8 cellular contexts compared by ENCODE assay signal in the genomic region with DNA sequence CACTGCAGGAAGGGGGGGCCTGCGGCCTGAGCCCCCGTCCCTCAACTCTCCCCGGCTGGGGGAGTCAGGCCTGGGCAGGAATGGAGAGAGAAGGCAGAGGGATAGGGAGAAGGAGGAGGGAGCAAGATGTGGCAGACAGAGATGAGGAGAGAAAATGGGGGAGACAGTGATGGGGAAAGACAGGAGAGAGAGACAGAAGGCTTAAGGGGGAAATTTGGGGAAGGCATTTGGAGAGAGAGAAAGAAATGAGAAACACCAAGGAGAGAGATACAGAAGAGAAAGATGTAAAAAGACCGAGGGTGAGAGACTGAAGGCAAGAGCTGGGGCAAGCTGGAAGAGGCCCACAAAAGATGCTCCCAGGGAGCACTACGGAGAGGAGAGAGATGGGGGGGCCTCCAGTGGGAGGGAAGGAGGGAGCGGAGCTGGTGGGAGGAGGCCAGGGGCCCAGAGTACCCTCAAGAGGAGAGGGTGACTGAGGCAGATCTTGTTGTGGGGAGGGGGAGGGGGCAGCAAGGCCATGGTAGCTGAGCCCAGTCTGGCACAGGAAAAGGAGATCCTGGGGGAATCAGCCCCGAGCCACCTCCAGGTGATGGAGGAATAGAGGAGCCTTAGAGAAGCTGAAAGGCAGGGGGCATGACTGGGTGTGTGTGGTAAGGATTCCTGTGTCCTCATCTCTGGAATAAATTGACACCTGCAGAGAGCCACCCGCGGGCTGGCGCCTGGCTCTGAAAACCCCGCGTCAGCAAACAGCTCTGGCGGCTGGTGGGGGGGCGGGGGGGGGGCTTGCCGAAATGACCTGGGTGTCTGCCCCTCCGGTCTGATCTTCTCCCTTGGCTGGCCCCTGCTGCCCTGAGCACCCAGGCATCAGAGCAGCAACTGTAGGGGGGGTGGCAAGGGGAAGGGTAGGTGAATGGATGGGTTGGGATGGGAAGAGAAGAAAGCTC. TPM values are rescaled to one million over a fixed set of nuclear protein-coding genes. Genes with fewer than 3 reads are reported as not detected.
DNase-seq lines count a peak whose midpoint lies in the region; ATAC-seq and TF ChIP-seq lines count a peak whose summit lies in the region.

No MANE protein-coding gene starts in this region.

- CTCF ChIA-PET in HEK293T (lab: Yijun Ruan, JAX) = interaction anchor here (1.2 kb wide), 1 partner anchor 51 kb away, joined by 3 read pairs; a partner anchor contains a TSS

- H3K27ac Mint-ChIP-seq in T-helper 17 cell = peak overlapping the region; percentile 78

- POLR2A ChIA-PET in HEK293T (lab: Yijun Ruan, JAX) = interaction anchor here (0.6 to 2.7 kb wide), 5 partner anchors 12 to 181 kb away, joined by 3 to 9 read pairs (median 3); a partner anchor contains a TSS

- no peaks in the 10 kb centered on the region for H3K9me3 ChIP-seq in T-helper 17 cell (ENCODE audit: control insufficient read depth, low read length, poor library complexity, severe bottlenecking)

- H3K4me1 Mint-ChIP-seq in T-helper 17 cell = peaks cover 25% of the 10 kb centered on the region

- H3K36me3 Mint-ChIP-seq in T-helper 17 cell (ENCODE audit: low read depth) = peaks cover 2% of the 10 kb centered on the region

- H3K27me3 Mint-ChIP-seq in T-helper 17 cell = no peaks in the 10 kb centered on the region

- no peak for ATAC-seq in T-helper 17 cell
- no peak for ATAC-seq in HG03571 (IDR thresholded peaks at IDR 0.05; ENCODE audit: unreplicated experiment)

- peak overlapping the region in 16 of 21 experiments; percentile 56 to 94 (median 84) for H3K27ac ChIP-seq in skin epidermis

- no peak for TF ChIP-seq CTCF in foreskin fibroblast (IDR thresholded peaks at IDR 0.05; ENCODE audit: low read depth, low read length)

- DNase-seq in NCI-H2107 (lab: John Stamatoyannopoulos, UW) = peak; percentile 9
- no peak for DNase-seq in NCI-H2107 treated with DMSO at 0.1 percent for 48 hours (lab: John Stamatoyannopoulos, UW; ENCODE audit: unreplicated experiment)
- no peak for DNase-seq in T-helper 17 cell
- DNase-seq in foreskin fibroblast = peak in 1 of 2 donors; percentile 31
- no peak for DNase-seq in NCI-H1092 treated with DMSO at 0.1 percent for 48 hours (lab: John Stamatoyannopoulos, UW)
- no peak for DNase-seq in HEK293T (ENCODE audit: extremely low spot score)

- H3K4me3 ChIP-seq in foreskin fibroblast (ENCODE audit: low read depth in 1 of 2, low read length in 2 of 2) = peak overlapping the region; percentile 79 to 87
- peak overlapping the region; percentile 46 to 72 (median 60) for H3K4me3 ChIP-seq in skin epidermis

- peak overlapping the region; percentile 84 for H3K4me3 Mint-ChIP-seq in T-helper 17 cell

TF ChIP-seq in HEK293T, 16 proteins besides CTCF, POLR2A, EP300 and RAD21:
- no peak for TF ChIP-seq TARDBP (IDR thresholded peaks at IDR 0.05)
- no peak; the same call in 1 of the 2 replicates for TF ChIP-seq CTBP1 (IDR thresholded peaks at IDR 0.05; ENCODE audit: borderline replicate concordance)
- no peak for TF ChIP-seq SP1 (IDR thresholded peaks at IDR 0.05)
- TF ChIP-seq HDGF (IDR thresholded peaks at IDR 0.05; ENCODE audit: borderline replicate concordance) = no peak
- TF ChIP-seq NFRKB (IDR thresholded peaks at IDR 0.05) = no peak
- TF ChIP-seq, protein P1, sequence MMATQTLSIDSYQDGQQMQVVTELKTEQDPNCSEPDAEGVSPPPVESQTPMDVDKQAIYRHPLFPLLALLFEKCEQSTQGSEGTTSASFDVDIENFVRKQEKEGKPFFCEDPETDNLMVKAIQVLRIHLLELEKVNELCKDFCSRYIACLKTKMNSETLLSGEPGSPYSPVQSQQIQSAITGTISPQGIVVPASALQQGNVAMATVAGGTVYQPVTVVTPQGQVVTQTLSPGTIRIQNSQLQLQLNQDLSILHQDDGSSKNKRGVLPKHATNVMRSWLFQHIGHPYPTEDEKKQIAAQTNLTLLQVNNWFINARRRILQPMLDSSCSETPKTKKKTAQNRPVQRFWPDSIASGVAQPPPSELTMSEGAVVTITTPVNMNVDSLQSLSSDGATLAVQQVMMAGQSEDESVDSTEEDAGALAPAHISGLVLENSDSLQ (IDR thresholded peaks at IDR 0.05) = no peak
- no peak for TF ChIP-seq FOXK2 (IDR thresholded peaks at IDR 0.05)
- TF ChIP-seq SUZ12 (IDR thresholded peaks at IDR 0.05) = no peak
- TF ChIP-seq L3MBTL2 (conservative IDR thresholded peaks at IDR 0.05) = no peak
- no peak for TF ChIP-seq FOXM1 (IDR thresholded peaks at IDR 0.05; ENCODE audit: borderline replicate concordance)
- TF ChIP-seq BHLHE40 (IDR thresholded peaks at IDR 0.05; ENCODE audit: borderline replicate concordance) = no peak
- no peak for TF ChIP-seq LEF1 (IDR thresholded peaks at IDR 0.05; ENCODE audit: borderline replicate concordance)
- TF ChIP-seq ELF4 (IDR thresholded peaks at IDR 0.05) = no peak
- TF ChIP-seq ZNF384 (IDR thresholded peaks at IDR 0.05) = no peak
- TF ChIP-seq FOXA1 (IDR thresholded peaks at IDR 0.05) = no peak
- no peak for TF ChIP-seq ARNT (IDR thresholded peaks at IDR 0.05)

RNA-seq across cellular contexts. Expression of a gene that starts 1.5 kb away (rescaled TPM):
- total RNA-seq in T-helper 17 cell = 1 to 10 TPM; 5.1 to 6.5 TPM

RNA-seq across cellular contexts. Expression of a gene that starts 2.3 kb away (rescaled TPM):
- 10 to 100 TPM; 27.3 to 31.7 TPM for total RNA-seq in T-helper 17 cell

RNA-seq across cellular contexts. Expression of a gene that starts 11.8 kb away (rescaled TPM):
- total RNA-seq in T-helper 17 cell = 100 to 1,000 TPM; 120 to 126 TPM

RNA-seq across cellular contexts. Expression of a gene that starts 14.0 kb away (rescaled TPM):
- total RNA-seq in T-helper 17 cell = not detected

RNA-seq across cellular contexts. Expression of a gene that starts 19.3 kb away (rescaled TPM):
- not detected for total RNA-seq in T-helper 17 cell
